Comparison of ENCODE assay signal across 8 cellular contexts in genomic region chr9:136410500-136411287, GRCh38. TPM values are rescaled to one million over a fixed set of nuclear protein-coding genes. Genes with fewer than 3 reads are reported as not detected.
DNase-seq lines count a peak whose midpoint lies in the region; ATAC-seq and TF ChIP-seq lines count a peak whose summit lies in the region.

TSS of gene ENTR1 (minus strand) at chr9:136410614. CDS start at chr9:136410397, 217 bp downstream.
TSS of gene PMPCA (plus strand) at chr9:136410658. CDS start at chr9:136410669, 11 bp downstream.

- peak within 1 kb of the TSS; percentile 91 for H3K27ac Mint-ChIP-seq in HFFc6
- peak within 1 kb of the TSS; percentile 96 to 98 for H3K27ac Mint-ChIP-seq in activated naive CD4-positive, alpha-beta T cell treated with anti-CD3 and anti-CD28 coated beads, Interleukin-2, amount 50 U/mL, for 72 hours

- H3K4me3 Mint-ChIP-seq in HFFc6 = peak within 1 kb of the TSS; percentile 98

- peaks cover 33% of the 10 kb centered on the region for H3K36me3 Mint-ChIP-seq in HFFc6 (ENCODE audit: low read depth)
- H3K36me3 Mint-ChIP-seq in activated naive CD4-positive, alpha-beta T cell treated with anti-CD3 and anti-CD28 coated beads, Interleukin-2, amount 50 U/mL, for 72 hours = peaks cover 40 to 52% of the 10 kb centered on the region in 2 donors

- H3K9me3 Mint-ChIP-seq in HFFc6 = no peaks in the 10 kb centered on the region
- no peaks in the 10 kb centered on the region for H3K9me3 Mint-ChIP-seq in activated naive CD4-positive, alpha-beta T cell treated with anti-CD3 and anti-CD28 coated beads, Interleukin-2, amount 50 U/mL, for 72 hours

- TF ChIP-seq CTCF in HFFc6 (IDR thresholded peaks at IDR 0.05) = no peak

- peaks cover 2% of the 10 kb centered on the region; the same call in 1 of the 2 replicates for H3K27me3 Mint-ChIP-seq in HFFc6 (ENCODE audit: insufficient read depth)

- peaks cover 31% of the 10 kb centered on the region for H3K4me1 Mint-ChIP-seq in HFFc6 (ENCODE audit: low read depth)

- peak; percentile 81 to 90 for ATAC-seq in activated naive CD4-positive, alpha-beta T cell treated with anti-CD3 and anti-CD28 coated beads, Interleukin-2, amount 50 U/mL, for 72 hours

- DNase-seq in GM03348 (ENCODE audit: low spot score) = peak; percentile 98
- peak; percentile 78 for DNase-seq in HFFc6
- DNase-seq in NCI-H1048 (lab: John Stamatoyannopoulos, UW) = peak; percentile 75
- peak; percentile 82 for DNase-seq in SKM-1 treated with dmso at 0.1 percent for 144 hours (lab: John Stamatoyannopoulos, UW; ENCODE audit: unreplicated experiment)
- peak; percentile 92 to 98 for DNase-seq in activated naive CD4-positive, alpha-beta T cell treated with anti-CD3 and anti-CD28 coated beads, Interleukin-2, amount 50 U/mL, for 72 hours (ENCODE audit: low spot score in 2 of 2)
- DNase-seq in glomerular visceral epithelial cell (ENCODE audit: extremely low spot score) = peak; percentile 86
- DNase-seq in occipital lobe (lab: John Stamatoyannopoulos, UW) = peak; percentile 80
- DNase-seq in superior temporal gyrus (ENCODE audit: extremely low spot score) = peak; percentile 96

RNA-seq across cellular contexts. Expression of gene ENTR1, which starts in this region (rescaled TPM):
- total RNA-seq in HFFc6 (2021; fragmentation: NEBNext Ultra II Directional; extraction: Animal tissue kit (Norgen Biotek cat#: 25700)) = 10 to 100 TPM; 40.8 to 55.1 (median 43.7) TPM
- 10 to 100 TPM; 52.2 to 75.4 TPM for total RNA-seq in activated naive CD4-positive, alpha-beta T cell treated with anti-CD3 and anti-CD28 coated beads, Interleukin-2, amount 50 U/mL, for 72 hours
- total RNA-seq in occipital lobe = 20.1 TPM

RNA-seq across cellular contexts. Expression of gene PMPCA, which starts in this region (rescaled TPM):
- 10 to 100 TPM; 69.1 to 81.0 (median 75.9) TPM for total RNA-seq in HFFc6 (2021; fragmentation: NEBNext Ultra II Directional; extraction: Animal tissue kit (Norgen Biotek cat#: 25700))
- 100 to 1,000 TPM in 1 of 2 donors, 10 to 100 TPM in 1; 94.1 to 110 TPM for total RNA-seq in activated naive CD4-positive, alpha-beta T cell treated with anti-CD3 and anti-CD28 coated beads, Interleukin-2, amount 50 U/mL, for 72 hours
- total RNA-seq in occipital lobe = 23.6 TPM

Comparison
In these comparisons a context has a peak if more than half of its experiments do, and no peak if none do; other contexts are left out.
1. Peak in every context shown above with its lines: DNase-seq and ATAC-seq.